Comparison of ENCODE assay signal across 14 cellular contexts in genomic region chr1:7648761-7649384, GRCh38.
DNase-seq lines count a peak whose midpoint lies in the region; ATAC-seq and TF ChIP-seq lines count a peak whose summit lies in the region.
"Had no signal": no experiment of that assay in that cellular context is flagged by ENCODE, and none has a peak within 500 bp of the region (broad histone marks: within the 10 kb centered on the region; RNA-seq: fewer than 3 reads in every experiment).

No MANE protein-coding gene starts in this region.

- in situ Hi-C loops in HAP-1 (cut with MboI; ENCODE audit: low sequenced_read_pairs) = loop anchor here (25.0 kb wide), 1 partner anchor 587 kb away; no protein-coding TSS in a partner anchor

- no peaks in the 10 kb centered on the region for H3K79me2 ChIP-seq in PC-3 (ENCODE audit: low read length)

- no peaks in the 10 kb centered on the region for H3K9me2 ChIP-seq in PC-3 (replicated peaks; ENCODE audit: low read length)

- no peak for TF ChIP-seq POLR2A in esophagus squamous epithelium (IDR thresholded peaks at IDR 0.05)

- H2AFZ ChIP-seq in PC-3 (ENCODE audit: low read length) = no peak overlapping the region
- H2AFZ ChIP-seq: GM23248 had no signal

- ATAC-seq in HG03442 (IDR thresholded peaks at IDR 0.05; ENCODE audit: unreplicated experiment) (no peak), PC-3 (no peak)

- TF ChIP-seq CTCF in esophagus squamous epithelium (IDR thresholded peaks at IDR 0.05) = no peak
- TF ChIP-seq CTCF in PC-3 (conservative IDR thresholded peaks at IDR 0.05; ENCODE audit: low read depth, low read length) = no peak

- BruUV-seq in PC-3 (replicated peaks; lab: Mats Ljungman, UMichigan) = no TSS peak

- 35 to 58% methylated on average over 5 to 7 of the region's 14 CpGs for WGBS in esophagus squamous epithelium, 2 donors

- H3K36me3 ChIP-seq in esophagus squamous epithelium = no peaks in the 10 kb centered on the region
- no peaks in the 10 kb centered on the region for H3K36me3 ChIP-seq in HAP-1 (replicated peaks)
- no peaks in the 10 kb centered on the region for H3K36me3 ChIP-seq in PC-3 (ENCODE audit: low read depth, low read length)

- POLR2A ChIA-PET in PC-3 (lab: Charles Lee; ENCODE audit: unreplicated experiment) = no interaction called here

- H3K9me3 ChIP-seq in esophagus squamous epithelium = no peaks in the 10 kb centered on the region
- H3K9me3 ChIP-seq in HAP-1 = no peaks in the 10 kb centered on the region
- no peaks in the 10 kb centered on the region for H3K9me3 ChIP-seq in PC-3 (ENCODE audit: low read length)

- H3K27me3 ChIP-seq in esophagus squamous epithelium (peaks cover 0 to 46% (median 0%) of the 10 kb centered on the region in 4 donors), HAP-1 (ENCODE audit: low read depth) (no peaks in the 10 kb centered on the region), PC-3 (ENCODE audit: low read length) (peaks cover 9% of the 10 kb centered on the region; the same call in 1 of the 2 replicates)

- CTCF ChIA-PET in PC-3 (lab: Charles Lee) = interaction anchor here (0.8 kb wide), 1 partner anchor 947 kb away, joined by 5 read pairs; the partner anchor contains the start of gene DNAJC11

- no peaks in the 10 kb centered on the region for H3F3A ChIP-seq in PC-3 (ENCODE audit: low read length, unreplicated experiment)

- DNase-seq in DMS79 treated with DMSO at 0.1 percent for 48 hours (lab: John Stamatoyannopoulos, UW) (peak; percentile 60), NCI-H510A (lab: John Stamatoyannopoulos, UW) (peak; percentile 30), esophagus squamous epithelium (lab: John Stamatoyannopoulos, UW) (no peak), renal cortical epithelial cell (ENCODE audit: low read depth) (peak; percentile 40), HAP-1 (ENCODE audit: low spot score in 2 of 2) (no peak), activated gamma-delta T cell (lab: John Stamatoyannopoulos, UW) (no peak), PC-3 (no peak)
- DNase-seq: activated CD8-positive, alpha-beta memory T cell treated with anti-CD3 and anti-CD28 coated beads, Interleukin-2, amount 50 U/mL, for 48 hours; amniotic stem cell; CD4-positive, CD25-positive, alpha-beta regulatory T cell; effector CD4-positive, alpha-beta T cell; GM23248; NCI-H187 had no signal

- H3K9ac ChIP-seq in PC-3 (ENCODE audit: low read length) = no peak overlapping the region
- H3K9ac ChIP-seq: GM23248 had no signal

- intact Hi-C loops in esophagus squamous epithelium (cut with DNase I) = loop anchor here (10.0 kb wide), 1 partner anchor 604 kb away; no protein-coding TSS in a partner anchor
- intact Hi-C loops in PC-3 (cut with micrococcal nuclease) = loop anchor here (5.0 to 10.0 kb wide), 2 partner anchors 432 to 924 kb away; no protein-coding TSS in a partner anchor

- H3K4me3 ChIP-seq in esophagus squamous epithelium = no peak overlapping the region
- H3K4me3 ChIP-seq in HAP-1 = no peak overlapping the region
- no peak overlapping the region for H3K4me3 ChIP-seq in PC-3 (ENCODE audit: low read length)
- H3K4me3 ChIP-seq: GM23248 had no signal

- H3K4me2 ChIP-seq in PC-3 (ENCODE audit: low read length) = no peak overlapping the region

- H3K27ac ChIP-seq in esophagus squamous epithelium (peak overlapping the region in 3 of 4 donors; percentile 45 to 79 (median 62)), PC-3 (ENCODE audit: low read length) (no peak overlapping the region)
- H3K27ac ChIP-seq: GM23248 had no signal

- H3K4me1 ChIP-seq in esophagus squamous epithelium (peaks cover 0 to 30% (median 8%) of the 10 kb centered on the region in 3 donors), HAP-1 (no peaks in the 10 kb centered on the region), PC-3 (ENCODE audit: insufficient read depth, low read length) (no peaks in the 10 kb centered on the region)

- no peaks in the 10 kb centered on the region for H4K20me1 ChIP-seq in PC-3 (ENCODE audit: low read length)

Comparison
In these comparisons a context has a peak if more than half of its experiments do, and no peak if none do; other contexts are left out.
1. DNase-seq: peak in DMS79 treated with DMSO at 0.1 percent for 48 hours (single experiment), NCI-H510A (single experiment) and renal cortical epithelial cell (single experiment); none in esophagus squamous epithelium (single experiment), HAP-1 (0 of 2), activated gamma-delta T cell (single experiment) and PC-3 (single experiment).